ENCODE assay signal across 18 cellular contexts in genomic region chr7:77867208-77867915, GRCh38.
DNase-seq lines count a peak whose midpoint lies in the region; ATAC-seq, FAIRE-seq and TF ChIP-seq lines count a peak whose summit lies in the region.
"Had no signal": no experiment of that assay in that cellular context is flagged by ENCODE, and none has a peak within 500 bp of the region (broad histone marks: within the 10 kb centered on the region; RNA-seq: fewer than 3 reads in every experiment).

No MANE protein-coding gene starts in this region.

- no peaks in the 10 kb centered on the region for H3K9me3 ChIP-seq in psoas muscle
- H3K9me3 ChIP-seq in ascending aorta: no peaks in the 10 kb centered on the region
- no peaks in the 10 kb centered on the region for H3K9me3 ChIP-seq in right cardiac atrium (ENCODE audit: control insufficient read depth, low read length)
- H3K9me3 ChIP-seq: right lobe of liver had no signal

- 83 to 87% (median 86%) methylated on average over 5 of the region's 5 CpGs for WGBS in psoas muscle, 3 donors
- 79% methylated on average over 5 of the region's 5 CpGs for WGBS in right cardiac atrium

- intact Hi-C loops in psoas muscle (cut with DNase I) (no loop called here), ascending aorta (cut with DNase I) (no loop called here), right cardiac atrium (cut with DNase I) (no loop called here)

- H3K4me1 ChIP-seq in psoas muscle: peaks cover 23% of the 10 kb centered on the region
- peaks cover 0 to 4% of the 10 kb centered on the region in 2 donors for H3K4me1 ChIP-seq in ascending aorta
- H3K4me1 ChIP-seq in right cardiac atrium (ENCODE audit: control insufficient read depth, insufficient read depth, low read length): no peaks in the 10 kb centered on the region

- FAIRE-seq in GM19239 (lab: Jason Lieb, UNC): peak; percentile 48
- FAIRE-seq: GM12878 had no signal

- H3K4me3 ChIP-seq in fibroblast of pulmonary artery (replicated peaks; ENCODE audit: low read depth, low read length) (no peak overlapping the region), psoas muscle (no peak overlapping the region), ascending aorta (no peak overlapping the region), right cardiac atrium (ENCODE audit: low read length) (no peak overlapping the region)
- H3K4me3 ChIP-seq: BLaER1 treated with 17β-estradiol and CSF1 and Interleukin-3, amounts not matched to agents 10 nM and 100 nM; GM12878; right lobe of liver had no signal

- H3K27me3 ChIP-seq in psoas muscle (ENCODE audit: insufficient read depth in 3 of 3, low read length in 2 of 3) (no peaks in the 10 kb centered on the region), ascending aorta (no peaks in the 10 kb centered on the region), right cardiac atrium (ENCODE audit: control insufficient read depth, insufficient read depth) (no peaks in the 10 kb centered on the region)
- H3K27me3 ChIP-seq: BLaER1 treated with 17β-estradiol and CSF1 and Interleukin-3, amounts not matched to agents 10 nM and 100 nM; right lobe of liver had no signal

- no peak for ATAC-seq in psoas muscle
- ATAC-seq in right cardiac atrium: no peak

- H3K27ac ChIP-seq in psoas muscle (peak overlapping the region; percentile 33), ascending aorta (no peak overlapping the region), right cardiac atrium (ENCODE audit: low read length) (no peak overlapping the region)
- H3K27ac ChIP-seq: BLaER1 treated with 17β-estradiol and CSF1 and Interleukin-3, amounts not matched to agents 10 nM and 100 nM; right lobe of liver; WERI-Rb-1 had no signal

- H3K36me3 ChIP-seq in psoas muscle (ENCODE audit: insufficient read depth in 1 of 2, low read depth in 1 of 2) (no peaks in the 10 kb centered on the region), ascending aorta (no peaks in the 10 kb centered on the region)
- H3K36me3 ChIP-seq: right lobe of liver had no signal

- DNase-seq in GM19239 (ENCODE audit: insufficient read length, low spot score) (no peak), amniotic epithelial cell (ENCODE audit: low read depth) (peak; percentile 62), fibroblast of pulmonary artery (ENCODE audit: low read depth) (peak; percentile 28), psoas muscle (no peak), ascending aorta (ENCODE audit: low spot score in 2 of 2) (no peak), right cardiac atrium (no peak)
- no peak for DNase-seq in activated T-cell treated with anti-CD3 and anti-CD28 coated beads, Interleukin-2, amount 50 U/mL, for 48 hours
- no peak for DNase-seq in activated CD4-positive, CD25-positive, alpha-beta regulatory T cell treated with anti-CD3 and anti-CD28 coated beads, Interleukin-2, amount 50 U/mL, for 72 hours
- DNase-seq: activated effector memory CD4-positive, alpha-beta T cell treated with Interleukin-2 at 50 U/mL for 16 hours; H7; MV-4-11; NCI-H2081 treated with DMSO at 0.1 percent for 48 hours; right lobe of liver; stimulated activated CD4-positive, alpha-beta T cell treated with anti-CD3 and anti-CD28 coated beads, Interleukin-4, amount 100 ng/mL, for 1 hour; stimulated activated CD8-positive, alpha-beta memory T cell treated with anti-CD3 and anti-CD28 coated beads, Interleukin-4, amount 100 ng/mL, for 48 hours; WERI-Rb-1 had no signal

- TF ChIP-seq CTCF in fibroblast of pulmonary artery (IDR thresholded peaks at IDR 0.05; ENCODE audit: low read length, missing control alignments) (no peak), psoas muscle (IDR thresholded peaks at IDR 0.05) (no peak), ascending aorta (IDR thresholded peaks at IDR 0.05) (no peak)

Comparison
In these comparisons a context has a peak if more than half of its experiments do, and no peak if none do; other contexts are left out.
1. DNase-seq: peak in amniotic epithelial cell (single experiment) and fibroblast of pulmonary artery (single experiment); none in GM19239 (single experiment), psoas muscle (0 of 2), ascending aorta (0 of 2), activated T-cell treated with anti-CD3 and anti-CD28 coated beads, Interleukin-2, amount 50 U/mL, for 48 hours (0 of 2), activated CD4-positive, CD25-positive, alpha-beta regulatory T cell treated with anti-CD3 and anti-CD28 coated beads, Interleukin-2, amount 50 U/mL, for 72 hours (single experiment) and right cardiac atrium (0 of 3).